ENCODE assay signal across 1 cellular context in genomic region chr12:49129332-49130150, GRCh38.
TF ChIP-seq lines count a peak whose summit lies in the region.

No MANE protein-coding gene starts in this region.

TF ChIP-seq in GM23338, 12 proteins besides CTCF, POLR2A, EP300 and RAD21 (continued from another document):
- TF ChIP-seq REST (IDR thresholded peaks at IDR 0.05; ENCODE audit: unreplicated experiment) (no peak), ZNF462 (CRISPR knock-in tag; IDR thresholded peaks at IDR 0.05) (no peak), JUNB (IDR thresholded peaks at IDR 0.05; ENCODE audit: unreplicated experiment) (no peak), POLR2AphosphoS5 (IDR thresholded peaks at IDR 0.05; ENCODE audit: low read depth) (no peak), NANOG (IDR thresholded peaks at IDR 0.05; ENCODE audit: borderline replicate concordance) (no peak), ETS1 (IDR thresholded peaks at IDR 0.05) (no peak), STAT1 (IDR thresholded peaks at IDR 0.05; ENCODE audit: unreplicated experiment) (no peak), EZH2phosphoT487 (IDR thresholded peaks at IDR 0.05; ENCODE audit: unreplicated experiment) (no peak), ZNF114 (CRISPR knock-in tag; IDR thresholded peaks at IDR 0.05) (no peak)
